Comparison of ENCODE assay signal across 8 cellular contexts in the genomic region with DNA sequence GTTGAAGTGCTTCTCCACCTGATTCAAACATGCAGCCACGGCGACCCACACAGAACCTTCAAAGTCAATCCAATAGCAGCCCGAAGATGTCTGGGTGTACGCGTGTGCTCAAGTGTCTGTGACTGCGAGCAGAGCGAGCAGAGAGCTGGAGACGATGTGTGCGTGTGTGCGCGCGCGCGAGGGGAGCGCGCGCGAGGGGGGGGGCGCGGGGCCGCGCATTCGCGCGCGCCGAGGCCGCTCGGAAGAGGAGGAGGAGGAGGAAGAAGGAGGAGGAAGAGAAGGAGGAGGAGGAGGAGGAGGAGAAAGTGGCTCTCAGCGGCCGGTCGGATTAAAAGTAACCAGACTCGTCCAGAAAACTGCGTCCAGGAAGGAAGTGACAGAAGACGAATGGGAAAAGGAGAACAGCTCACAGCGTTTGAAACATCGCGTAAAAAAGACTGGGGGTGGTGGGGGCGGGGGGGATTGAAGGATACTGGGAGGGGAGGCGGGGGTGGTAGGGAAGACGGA. TPM values are rescaled to one million over a fixed set of nuclear protein-coding genes. Genes with fewer than 3 reads are reported as not detected.
DNase-seq lines count a peak whose midpoint lies in the region; ATAC-seq and TF ChIP-seq lines count a peak whose summit lies in the region.

A gene (minus strand): TSS at position 126 of the 507 bp plus-strand sequence. CDS start 59,396 bp downstream, outside the sequence.

- peaks cover 22% of the 10 kb centered on the region for H3K4me1 ChIP-seq in ACC112 (ENCODE audit: control insufficient read depth, insufficient read depth, low read length, unreplicated experiment)

- H2AFZ ChIP-seq in ACC112 (ENCODE audit: low read length, unreplicated experiment), result peak within 1 kb of the TSS; percentile 50

- no peaks in the 10 kb centered on the region for H3K79me2 ChIP-seq in ACC112 (ENCODE audit: control insufficient read depth, insufficient read depth, low read length, unreplicated experiment)

- TF ChIP-seq CTCF in GM13977 (IDR thresholded peaks at IDR 0.05; ENCODE audit: extremely low read depth, insufficient read depth, missing control alignments) (no peak), omental fat pad (IDR thresholded peaks at IDR 0.05) (no peak)

- no peaks in the 10 kb centered on the region for H3K27me3 ChIP-seq in ACC112 (ENCODE audit: insufficient read depth, low read length)

- DNase-seq in GM13977 (ENCODE audit: low spot score) (peak; percentile 59), NCI-H82 treated with DMSO at 0.1 percent for 48 hours (lab: John Stamatoyannopoulos, UW; ENCODE audit: unreplicated experiment) (peak; percentile 36), amniotic stem cell (lab: John Stamatoyannopoulos, UW) (peak; percentile 78), cardiac septum (ENCODE audit: low spot score) (peak; percentile 87), omental fat pad (ENCODE audit: low spot score) (peak; percentile 24)

- no peaks in the 10 kb centered on the region for H3K36me3 ChIP-seq in ACC112 (ENCODE audit: insufficient read depth, low read length)

- in situ Hi-C loops in GM13977 (cut with MboI; ENCODE audit: low pct_unique_long_range_greater_than_20kb, low sequenced_read_pairs, unreplicated experiment), result loop anchor here (10.0 to 25.0 kb wide), 2 partner anchors 404 to 552 kb away; no protein-coding TSS in a partner anchor

- peak within 1 kb of the TSS; percentile 77 for H3K27ac ChIP-seq in ACC112 (ENCODE audit: low read depth, low read length)

- ATAC-seq in HG03064 (IDR thresholded peaks at IDR 0.05; ENCODE audit: low read depth, unreplicated experiment) (peak; percentile 30), omental fat pad (ENCODE audit: low FRiP score) (peak; percentile 83), GM18517 (IDR thresholded peaks at IDR 0.05; ENCODE audit: unreplicated experiment) (no peak)

- intact Hi-C loops in cardiac septum (cut with DNase I), result loop anchor here (2.0 to 10.0 kb wide), 3 partner anchors 56 to 1052 kb away; no protein-coding TSS in a partner anchor

- H3K4me3 ChIP-seq in ACC112 (ENCODE audit: low read depth, low read length), result peak within 1 kb of the TSS; percentile 82

RNA-seq across cellular contexts. Expression of the gene that starts here (rescaled TPM):
- total RNA-seq in cardiac septum, result 64.6 TPM
- total RNA-seq in omental fat pad, result 10 to 100 TPM; 25.4 to 97.7 (median 44.0) TPM

Comparison
In these comparisons a context has a peak if more than half of its experiments do, and no peak if none do; other contexts are left out.
1. DNase-seq: peak in every context shown above with its lines; median percentile 87 in cardiac septum; 78 in amniotic stem cell; 59 in GM13977; 36 in NCI-H82 treated with DMSO at 0.1 percent for 48 hours; 24 in omental fat pad.